Comparison of ENCODE assay signal across 14 cellular contexts in the genomic region with DNA sequence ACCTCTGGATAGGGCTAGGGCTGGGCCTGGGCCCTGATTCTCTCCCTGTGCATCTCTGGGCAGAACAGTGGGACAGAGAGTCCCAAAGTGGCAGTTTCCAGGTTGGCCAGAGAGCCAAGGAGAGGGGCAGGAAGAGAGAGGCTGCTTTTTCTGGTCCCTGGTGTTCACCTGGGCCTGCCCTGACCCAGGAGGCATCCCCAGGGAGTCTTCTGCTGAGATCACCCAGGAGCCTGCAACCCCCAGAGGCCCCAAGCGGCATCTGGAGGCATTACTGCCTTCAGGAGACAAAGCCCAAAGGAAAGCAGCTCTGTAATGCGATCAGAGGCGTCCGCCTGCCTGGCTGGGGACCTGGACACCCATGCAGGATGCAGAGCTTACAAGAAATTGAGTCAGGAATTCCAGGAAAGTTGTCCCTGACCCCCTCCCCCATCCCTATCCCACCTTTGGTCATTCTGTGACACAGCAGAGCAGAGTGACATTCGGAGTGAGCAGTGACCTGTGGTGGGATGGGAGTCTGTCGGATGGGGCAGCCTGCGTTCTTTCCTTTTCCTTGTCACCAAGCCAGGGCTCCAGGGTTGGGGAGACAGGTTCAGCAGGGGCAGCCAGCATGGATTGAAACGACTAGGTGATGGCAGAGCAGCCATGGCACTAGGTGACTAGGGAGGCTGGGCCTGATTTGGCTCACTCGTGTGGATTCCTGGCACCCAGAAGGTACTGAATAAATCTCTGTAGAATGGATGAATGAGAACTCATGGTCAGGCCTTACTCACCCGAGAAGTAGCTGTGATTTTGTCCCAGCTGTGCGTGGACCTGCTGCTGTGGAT. TPM values are rescaled to one million over a fixed set of nuclear protein-coding genes. Genes with fewer than 3 reads are reported as not detected.
DNase-seq lines count a peak whose midpoint lies in the region; ATAC-seq, FAIRE-seq and TF ChIP-seq lines count a peak whose summit lies in the region.
"Had no signal": no experiment of that assay in that cellular context is flagged by ENCODE, and none has a peak within 500 bp of the region (broad histone marks: within the 10 kb centered on the region; RNA-seq: fewer than 3 reads in every experiment).

No MANE protein-coding gene starts in this region.

- H3K4me1 ChIP-seq in astrocyte (ENCODE audit: insufficient read depth, low read length) (peaks cover 17% of the 10 kb centered on the region), mesendoderm (ENCODE audit: control insufficient read depth, low read depth, low read length) (peaks cover 13% of the 10 kb centered on the region), vagina (peaks cover 18% of the 10 kb centered on the region)

- H3K4me1 Mint-ChIP-seq in astrocyte (ENCODE audit: low read depth, unreplicated experiment), result peaks cover 35% of the 10 kb centered on the region
- peaks cover 0 to 2% of the 10 kb centered on the region in 2 donors for H3K4me1 Mint-ChIP-seq in effector memory CD8-positive, alpha-beta T cell (ENCODE audit: low read depth in 2 of 2)

- no peak overlapping the region for H3K4me3 Mint-ChIP-seq in astrocyte (ENCODE audit: unreplicated experiment)
- H3K4me3 Mint-ChIP-seq in effector memory CD8-positive, alpha-beta T cell, result no peak overlapping the region
- H3K4me3 Mint-ChIP-seq: CD4-positive, alpha-beta T cell had no signal

- peak overlapping the region; percentile 73 for H3K56ac ChIP-seq in mesendoderm (ENCODE audit: low read length)

- H3K23ac ChIP-seq in mesendoderm (ENCODE audit: low read length), result no peak overlapping the region

- H3K4me2 ChIP-seq in astrocyte (ENCODE audit: low read length) (no peak overlapping the region), mesendoderm (ENCODE audit: low read length) (no peak overlapping the region)

- H3K4me3 ChIP-seq in H7 (ENCODE audit: insufficient read depth, low read depth, low read length) (no peak overlapping the region), astrocyte (ENCODE audit: insufficient read depth, low read depth, low read length) (no peak overlapping the region), mesendoderm (ENCODE audit: low read length) (no peak overlapping the region), vagina (no peak overlapping the region)
- H3K4me3 ChIP-seq: breast epithelium, gastrocnemius medialis, SJSA1 had no signal

- H3K36me3 Mint-ChIP-seq in astrocyte (ENCODE audit: low read depth, unreplicated experiment), result peaks cover 6% of the 10 kb centered on the region
- peaks cover 2% of the 10 kb centered on the region for H3K36me3 Mint-ChIP-seq in effector memory CD8-positive, alpha-beta T cell (ENCODE audit: insufficient read depth)

- H4K8ac ChIP-seq in mesendoderm (ENCODE audit: low read depth, low read length), result no peak overlapping the region

- no peaks in the 10 kb centered on the region for H3K9me3 Mint-ChIP-seq in astrocyte (ENCODE audit: unreplicated experiment)
- H3K9me3 Mint-ChIP-seq in effector memory CD8-positive, alpha-beta T cell, result no peaks in the 10 kb centered on the region
- H3K9me3 Mint-ChIP-seq: CD4-positive, alpha-beta T cell had no signal

- H3K79me2 ChIP-seq in astrocyte (ENCODE audit: insufficient read depth, low read length) (peaks cover 31% of the 10 kb centered on the region), mesendoderm (ENCODE audit: control insufficient read depth, insufficient read depth, low read length) (peaks cover 38% of the 10 kb centered on the region)

- TF ChIP-seq CTCF in astrocyte (IDR thresholded peaks at IDR 0.05; ENCODE audit: insufficient read depth, low read depth, low read length) (no peak), vagina (IDR thresholded peaks at IDR 0.05) (no peak)

- H3K79me1 ChIP-seq in mesendoderm (ENCODE audit: low read length), result peaks cover 24% of the 10 kb centered on the region

- H3K36me3 ChIP-seq in H7 (replicated peaks; ENCODE audit: control insufficient read depth, insufficient read depth, low read length) (no peaks in the 10 kb centered on the region), astrocyte (ENCODE audit: insufficient read depth, low read length) (no peaks in the 10 kb centered on the region), mesendoderm (ENCODE audit: control insufficient read depth, insufficient read depth, low read length) (no peaks in the 10 kb centered on the region), vagina (no peaks in the 10 kb centered on the region)
- H3K36me3 ChIP-seq: breast epithelium, gastrocnemius medialis, SJSA1 had no signal

- H2BK120ac ChIP-seq in mesendoderm (ENCODE audit: low read depth, low read length), result no peak overlapping the region

- H3K9ac ChIP-seq in astrocyte (ENCODE audit: low read length) (no peak overlapping the region), mesendoderm (ENCODE audit: low read length) (peak overlapping the region; percentile 38)

- ATAC-seq in effector memory CD8-positive, alpha-beta T cell (replicated peaks), result no peak
- ATAC-seq: gastrocnemius medialis had no signal

- H3K27ac ChIP-seq in astrocyte (ENCODE audit: low read depth, low read length) (no peak overlapping the region), mesendoderm (ENCODE audit: low read depth, low read length) (no peak overlapping the region), vagina (no peak overlapping the region)
- H3K27ac ChIP-seq: breast epithelium, gastrocnemius medialis, SJSA1 had no signal

- H3K27me3 ChIP-seq in H7 (ENCODE audit: control insufficient read depth, insufficient read depth, low read length) (peaks cover 6% of the 10 kb centered on the region; the same call in 1 of the 2 replicates), astrocyte (ENCODE audit: insufficient read depth, low read length) (no peaks in the 10 kb centered on the region), mesendoderm (ENCODE audit: insufficient read depth, low read length, poor library complexity) (no peaks in the 10 kb centered on the region), vagina (no peaks in the 10 kb centered on the region)
- H3K27me3 ChIP-seq: breast epithelium, gastrocnemius medialis, SJSA1 had no signal

- no peak overlapping the region for H3K27ac Mint-ChIP-seq in astrocyte (ENCODE audit: unreplicated experiment)
- H3K27ac Mint-ChIP-seq in effector memory CD8-positive, alpha-beta T cell, result no peak overlapping the region
- H3K27ac Mint-ChIP-seq: CD4-positive, alpha-beta T cell had no signal

- whole genome bisulfite sequencing in mesendoderm (ENCODE audit: extremely low coverage, insufficient coverage, low lambda C conversion rate), result no CpG with 5 or more reads among the region's 11 CpGs

- no peak overlapping the region for H2AFZ ChIP-seq in astrocyte (ENCODE audit: low read depth, low read length)

- H3K9me3 ChIP-seq in astrocyte (ENCODE audit: insufficient read depth, low read depth, low read length), result no peaks in the 10 kb centered on the region
- H3K9me3 ChIP-seq in vagina, result no peaks in the 10 kb centered on the region
- H3K9me3 ChIP-seq: breast epithelium, gastrocnemius medialis, SJSA1 had no signal

- no peaks in the 10 kb centered on the region for H3K27me3 Mint-ChIP-seq in astrocyte (ENCODE audit: low read depth, unreplicated experiment)
- H3K27me3 Mint-ChIP-seq in effector memory CD8-positive, alpha-beta T cell, result peaks cover 5 to 89% of the 10 kb centered on the region in 2 donors

- peak; percentile 67 for DNase-seq in AG08396 (ENCODE audit: low spot score)
- DNase-seq in H7, result peak; percentile 78
- DNase-seq in astrocyte (ENCODE audit: low read depth), result peak; percentile 71
- peak; percentile 63 for DNase-seq in mesendoderm
- no peak for DNase-seq in hippocampal formation (lab: John Stamatoyannopoulos, UW)
- DNase-seq in vagina (ENCODE audit: extremely low spot score in 2 of 2), result no peak
- DNase-seq in NCI-H345 (lab: John Stamatoyannopoulos, UW), result no peak
- DNase-seq in effector memory CD8-positive, alpha-beta T cell, result no peak
- DNase-seq: CD4-positive, alpha-beta T cell; GOT3; NCI-H187 had no signal

- peak overlapping the region; percentile 37 for H2BK5ac ChIP-seq in mesendoderm (ENCODE audit: low read length)

- H2AK5ac ChIP-seq in mesendoderm (ENCODE audit: low read length), result peak overlapping the region; percentile 84

- intact Hi-C loops in vagina (cut with DNase I), result no loop called here

- TF ChIP-seq POLR2A in vagina (IDR thresholded peaks at IDR 0.05), result no peak

- no peak overlapping the region for H4K5ac ChIP-seq in mesendoderm (ENCODE audit: low read length)

- peaks cover 71% of the 10 kb centered on the region for H4K20me1 ChIP-seq in astrocyte (ENCODE audit: insufficient read depth, low read length)

- H2BK15ac ChIP-seq in mesendoderm (replicated peaks; ENCODE audit: low read depth), result no peak overlapping the region

- no peak for FAIRE-seq in astrocyte (lab: Jason Lieb, UNC)

- H3K4ac ChIP-seq in mesendoderm (ENCODE audit: low read depth, low read length), result peak overlapping the region; percentile 4

- H3K18ac ChIP-seq in mesendoderm (ENCODE audit: low read length), result no peak overlapping the region

RNA-seq across cellular contexts. Expression of a gene that starts 10.4 kb away (rescaled TPM):
- total RNA-seq in H7 (2014; rRNA removed; shearing (Covaris generic)), result 34.7 and 40.2 TPM in 2 replicates
- 15.0 and 32.8 TPM in 2 replicates for total RNA-seq in astrocyte
- 8.2 TPM for polyA plus RNA-seq in mesendoderm (2013, experiment 1 of 2)
- 8.1 TPM for polyA plus RNA-seq in mesendoderm (2013, experiment 2 of 2)
- total RNA-seq in vagina, result 24.3 TPM

Comparison
In these comparisons a context has a peak if more than half of its experiments do, and no peak if none do; other contexts are left out.
1. DNase-seq: peak in AG08396 (single experiment), H7 (single experiment), astrocyte (single experiment) and mesendoderm (single experiment); none in hippocampal formation (0 of 2), vagina (0 of 2), NCI-H345 (single experiment) and effector memory CD8-positive, alpha-beta T cell (0 of 3).